Comparison of ENCODE assay signal across 8 cellular contexts in genomic region chr4:158817562-158818370, GRCh38. TPM values are rescaled to one million over a fixed set of nuclear protein-coding genes. Genes with fewer than 3 reads are reported as not detected.
DNase-seq lines count a peak whose midpoint lies in the region; ATAC-seq and TF ChIP-seq lines count a peak whose summit lies in the region.

No MANE protein-coding gene starts in this region.

- H3K4me3 ChIP-seq in BE2C (ENCODE audit: low read depth, low read length), result no peak overlapping the region

- no peaks in the 10 kb centered on the region for H3K36me3 ChIP-seq in BE2C

- H3K4me1 ChIP-seq in BE2C, result peaks cover 11% of the 10 kb centered on the region; the same call in 1 of the 2 replicates

- H3K27me3 ChIP-seq in BE2C, result no peaks in the 10 kb centered on the region

- TF ChIP-seq CTCF in BE2C (IDR thresholded peaks at IDR 0.05; ENCODE audit: low read depth, low read length), result no peak

- DNase-seq in SIG-M5 (lab: John Stamatoyannopoulos, UW) (peak; percentile 49), medulla oblongata (ENCODE audit: extremely low spot score) (peak; percentile 59), BE2C (no peak), activated gamma-delta T cell treated with Interleukin-2 at 50 U/mL for 16 hours (no peak), DMS53 (lab: John Stamatoyannopoulos, UW) (no peak)
- DNase-seq in activated CD4-positive, alpha-beta T cell treated with anti-CD3 and anti-CD28 coated beads, Interleukin-2, amount 50 U/mL, for 4 hours, result no peak

- no peaks in the 10 kb centered on the region for H3K9me3 ChIP-seq in BE2C

- ATAC-seq in GM18520 (IDR thresholded peaks at IDR 0.05; ENCODE audit: unreplicated experiment) (peak; percentile 66), HG02763 (IDR thresholded peaks at IDR 0.05; ENCODE audit: unreplicated experiment) (peak; percentile 63)

RNA-seq across cellular contexts. Expression of gene FNIP2, which starts 48.9 kb away (rescaled TPM):
- 27.3 TPM for polyA plus RNA-seq in BE2C (2012; ENCODE audit: insufficient read depth, insufficient read length, low read depth)

Comparison
In these comparisons a context has a peak if more than half of its experiments do, and no peak if none do; other contexts are left out.
1. DNase-seq: peak in SIG-M5 (single experiment) and medulla oblongata (single experiment); none in BE2C (single experiment), activated gamma-delta T cell treated with Interleukin-2 at 50 U/mL for 16 hours (single experiment), activated CD4-positive, alpha-beta T cell treated with anti-CD3 and anti-CD28 coated beads, Interleukin-2, amount 50 U/mL, for 4 hours (0 of 2) and DMS53 (single experiment).